20 cellular contexts compared by ENCODE assay signal in the genomic region with DNA sequence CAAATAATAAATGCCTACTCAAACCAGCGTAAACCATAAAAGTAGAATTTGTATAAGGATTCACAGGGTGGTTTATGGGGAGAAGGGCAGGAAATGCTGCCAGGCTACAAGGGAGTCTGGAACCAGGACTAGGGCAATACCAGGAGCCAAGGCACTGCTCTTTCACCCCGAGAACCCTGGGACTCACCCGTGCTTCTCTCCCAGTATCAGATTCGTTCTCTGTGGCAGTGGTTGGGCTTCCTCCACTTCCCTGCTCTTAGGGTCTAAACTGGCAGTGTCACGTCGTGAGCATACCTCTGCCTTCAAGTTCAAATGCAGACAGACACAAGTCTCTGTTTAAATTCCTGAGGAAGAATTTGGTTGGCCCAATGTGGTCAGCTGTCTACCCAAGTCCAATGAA. TPM values are rescaled to one million over a fixed set of nuclear protein-coding genes. Genes with fewer than 3 reads are reported as not detected.
A peak's percentile ranks its signal among the peaks of the same experiment; 100 is the strongest.
DNase-seq lines count a peak whose midpoint lies in the region; ATAC-seq, FAIRE-seq and TF ChIP-seq lines count a peak whose summit lies in the region.
"Had no signal": no experiment of that assay in that cellular context is flagged by ENCODE, and none has a peak within 500 bp of the region (broad histone marks: within the 10 kb centered on the region; RNA-seq: fewer than 3 reads in every experiment).

No MANE protein-coding gene starts in this region.

- no peak for FAIRE-seq in H1 (lab: Jason Lieb, UNC)
- FAIRE-seq: G401.6, HepG2 had no signal

- no peak overlapping the region for H2AK5ac ChIP-seq in H1 (ENCODE audit: low read depth, low read length)

- 86% methylated on average over 6 of the region's 6 CpGs; no CpG with 5 or more reads in 1 of the 2 experiments for WGBS in H1 (ENCODE audit: extremely low coverage in 1 of 2, insufficient coverage in 1 of 2, insufficient read length in 1 of 2, insufficient replicate concordance in 2 of 2, low coverage in 1 of 2, low lambda C conversion rate in 2 of 2, missing lambda C conversion rate in 1 of 2), 2 experiments
- 50 to 83% methylated on average over 6 of the region's 6 CpGs for WGBS in sigmoid colon, 2 donors

- H3K4me1 ChIP-seq in Peyer's patch = peaks cover 0 to 41% (median 4%) of the 10 kb centered on the region in 4 donors
- H3K4me1 ChIP-seq in H1 (replicated peaks in 1 of 4; ENCODE audit: control insufficient read depth in 3 of 4, insufficient read depth in 4 of 4, low read length in 3 of 4) = peaks cover 2 to 9% (median 6%) of the 10 kb centered on the region in 4 experiments; a peak in 3 of 7 replicates
- H3K4me1 ChIP-seq in sigmoid colon = peaks cover 0 to 68% (median 57%) of the 10 kb centered on the region in 4 donors
- peaks cover 35% of the 10 kb centered on the region for H3K4me1 ChIP-seq in SJCRH30

- intact Hi-C loops in activated CD4-positive, alpha-beta T cell treated with anti-CD3 and anti-CD28 coated beads for 36 hours (cut with DNase I, micrococcal nuclease) = no loop called here
- intact Hi-C loops in sigmoid colon (cut with DNase I) = no loop called here

- no peaks in the 10 kb centered on the region for H3K9me3 Mint-ChIP-seq in activated CD4-positive, alpha-beta T cell treated with anti-CD3 and anti-CD28 coated beads for 36 hours (ENCODE audit: low read depth)

- H3K9me3 ChIP-seq in Peyer's patch (no peaks in the 10 kb centered on the region), H1 (ENCODE audit: insufficient read depth in 2 of 2, low read depth in 1 of 2, low read length in 1 of 2) (no peaks in the 10 kb centered on the region), sigmoid colon (no peaks in the 10 kb centered on the region), SJCRH30 (replicated peaks) (no peaks in the 10 kb centered on the region)

- H3K14ac ChIP-seq in H1 (ENCODE audit: insufficient read length) = no peak overlapping the region

- no peak overlapping the region for H4K8ac ChIP-seq in H1 (ENCODE audit: extremely low read depth, insufficient read depth, low read length)

- H2BK5ac ChIP-seq in H1 (ENCODE audit: low read depth, low read length) = no peak overlapping the region

- H3K27me3 ChIP-seq in Peyer's patch (no peaks in the 10 kb centered on the region), H1 (replicated peaks in 1 of 4; ENCODE audit: control insufficient read depth in 3 of 4, extremely low read depth in 1 of 4, insufficient read depth in 3 of 4, low read length in 3 of 4) (no peaks in the 10 kb centered on the region), sigmoid colon (no peaks in the 10 kb centered on the region), SJCRH30 (no peaks in the 10 kb centered on the region)

- peaks cover 0 to 3% of the 10 kb centered on the region in 2 experiments for H4K20me1 ChIP-seq in H1 (replicated peaks in 1 of 2; ENCODE audit: control insufficient read depth in 1 of 2, insufficient read depth in 2 of 2, low read length in 2 of 2)

- H3K79me2 ChIP-seq in H1 (ENCODE audit: control insufficient read depth in 1 of 2, insufficient read depth in 2 of 2, low read length in 2 of 2) = peaks cover 0 to 33% of the 10 kb centered on the region in 2 experiments; a peak in 2 of 4 replicates

- no peak overlapping the region for H4K91ac ChIP-seq in H1 (replicated peaks; ENCODE audit: insufficient read length, low read length)

- no peak overlapping the region for H2AFZ ChIP-seq in H1 (ENCODE audit: low read length)

- TF ChIP-seq POLR2A in Peyer's patch (IDR thresholded peaks at IDR 0.05) (no peak), H1 (IDR thresholded peaks at IDR 0.05; ENCODE audit: control extremely low read depth in 1 of 2, low read depth in 2 of 2, low read length in 2 of 2) (no peak), sigmoid colon (IDR thresholded peaks at IDR 0.05) (no peak)

- no peak overlapping the region for H3K4ac ChIP-seq in H1 (replicated peaks; ENCODE audit: insufficient read length, low read depth, low read length)

- DNase-seq in activated CD4-positive, alpha-beta T cell treated with anti-CD3 and anti-CD28 coated beads for 36 hours = no peak
- no peak for DNase-seq in activated CD4-positive, alpha-beta T cell treated with anti-CD3 and anti-CD28 coated beads, Interleukin-2, amount 50 U/mL, for 48 hours
- DNase-seq in Peyer's patch = peak in 1 of 3 donors; percentile 56
- no peak for DNase-seq in H1 (ENCODE audit: low read depth in 1 of 2, low spot score in 2 of 2)
- no peak for DNase-seq in sigmoid colon
- DNase-seq in SJCRH30 = no peak
- DNase-seq in COLO829 (ENCODE audit: low spot score) = no peak
- no peak for DNase-seq in GDM1 (lab: John Stamatoyannopoulos, UW)
- DNase-seq: AML-193; MV-4-11; NCI-H1694 treated with DMSO at 0.1 percent for 48 hours; NCI-H748 treated with DMSO at 0.1 percent for 48 hours; NK-92 treated with Interleukin-12 subunit alpha and Interleukin-12 subunit beta, amount 100 ng/mL, for 24 hours; RPMI8226; SHP77 treated with DMSO at 0.1 percent for 48 hours had no signal

- peaks cover 16% of the 10 kb centered on the region for H3K36me3 Mint-ChIP-seq in activated CD4-positive, alpha-beta T cell treated with anti-CD3 and anti-CD28 coated beads for 36 hours (ENCODE audit: low read depth)

- H3K9ac ChIP-seq in H1 (replicated peaks in 1 of 4; ENCODE audit: extremely low read depth in 1 of 4, low read depth in 3 of 4, low read length in 3 of 4) = no peak overlapping the region
- H3K9ac ChIP-seq: KMS-11 had no signal

- TF ChIP-seq RAD21 in H1 (IDR thresholded peaks at IDR 0.05 in 1 of 2, conservative IDR thresholded peaks at IDR 0.05 in 1 of 2; ENCODE audit: low read depth in 2 of 2, low read length in 2 of 2) = no peak

- H3K56ac ChIP-seq in H1 (replicated peaks; ENCODE audit: insufficient read length, low read depth, low read length) = no peak overlapping the region

- no peak overlapping the region for H3K4me2 ChIP-seq in H1 (ENCODE audit: insufficient read depth in 1 of 2, low read depth in 2 of 2, low read length in 2 of 2)
- H3K4me2 ChIP-seq: KMS-11 had no signal

- no peak overlapping the region for H3K23ac ChIP-seq in H1 (ENCODE audit: insufficient read length)

- TF ChIP-seq EP300 in H1 (IDR thresholded peaks at IDR 0.05; ENCODE audit: borderline replicate concordance in 1 of 2, low read depth in 2 of 2, low read length in 2 of 2) (no peak), sigmoid colon (IDR thresholded peaks at IDR 0.05) (no peak)

- H3K4me3 Mint-ChIP-seq in activated CD4-positive, alpha-beta T cell treated with anti-CD3 and anti-CD28 coated beads for 36 hours = no peak overlapping the region

- 0 out of 2 replicates have a peak overlapping the region, but pooled peaks have one; percentile 61 for H2BK15ac ChIP-seq in H1 (ENCODE audit: low read length)

- H3K4me3 ChIP-seq in Peyer's patch (peak overlapping the region in 1 of 4 donors; percentile 8), H1 (ENCODE audit: extremely low read depth in 1 of 4, insufficient read depth in 2 of 4, low read depth in 3 of 4, low read length in 4 of 4) (no peak overlapping the region), sigmoid colon (no peak overlapping the region), SJCRH30 (no peak overlapping the region)

- H3K27ac Mint-ChIP-seq in activated CD4-positive, alpha-beta T cell treated with anti-CD3 and anti-CD28 coated beads for 36 hours = peak overlapping the region; percentile 29

- H3K79me1 ChIP-seq in H1 (ENCODE audit: low read depth, low read length) = no peaks in the 10 kb centered on the region

- H2BK12ac ChIP-seq in H1 (ENCODE audit: low read depth, low read length) = no peak overlapping the region

- H2BK20ac ChIP-seq in H1 (ENCODE audit: low read length) = no peak overlapping the region

- no peak overlapping the region for H3K18ac ChIP-seq in H1 (ENCODE audit: extremely low read depth, low read length)

- H3K27ac ChIP-seq in Peyer's patch = peak overlapping the region in 3 of 4 donors; percentile 30 to 86 (median 59)
- H3K27ac ChIP-seq in H1 (ENCODE audit: low read depth, low read length) = no peak overlapping the region
- H3K27ac ChIP-seq in sigmoid colon = peak overlapping the region in 3 of 4 donors; percentile 13 to 27 (median 25)
- H3K27ac ChIP-seq in SJCRH30 = no peak overlapping the region
- H3K27ac ChIP-seq: 22Rv1, C4-2B, KMS-11 had no signal

- H3K36me3 ChIP-seq in Peyer's patch (no peaks in the 10 kb centered on the region), H1 (ENCODE audit: control insufficient read depth in 2 of 4, insufficient read depth in 4 of 4, low read length in 3 of 4) (no peaks in the 10 kb centered on the region), sigmoid colon (no peaks in the 10 kb centered on the region), SJCRH30 (no peaks in the 10 kb centered on the region)

- POLR2A ChIA-PET in activated CD4-positive, alpha-beta T cell treated with anti-CD3 and anti-CD28 coated beads for 36 hours (lab: Charles Lee) = no interaction called here
- POLR2A ChIA-PET in H1 (lab: Charles Lee; ENCODE audit: partially characterized antibody) = no interaction called here

- no peaks in the 10 kb centered on the region for H3K27me3 Mint-ChIP-seq in activated CD4-positive, alpha-beta T cell treated with anti-CD3 and anti-CD28 coated beads for 36 hours

- ATAC-seq in activated CD4-positive, alpha-beta T cell treated with anti-CD3 and anti-CD28 coated beads for 36 hours = no peak
- ATAC-seq: HepG2 had no signal

- TF ChIP-seq CTCF in Peyer's patch (IDR thresholded peaks at IDR 0.05) (no peak), H1 (IDR thresholded peaks at IDR 0.05; ENCODE audit: control extremely low read depth in 1 of 3, insufficient read depth in 1 of 3, low read depth in 1 of 3, low read length in 3 of 3) (no peak), sigmoid colon (IDR thresholded peaks at IDR 0.05) (no peak)

- H3K23me2 ChIP-seq in H1 (ENCODE audit: low read depth, low read length) = no peaks in the 10 kb centered on the region

- CTCF ChIA-PET in activated CD4-positive, alpha-beta T cell treated with anti-CD3 and anti-CD28 coated beads for 36 hours (lab: Charles Lee) = no interaction called here
- CTCF ChIA-PET in H1 (lab: Charles Lee; ENCODE audit: partially characterized antibody) = no interaction called here

- H3K4me1 Mint-ChIP-seq in activated CD4-positive, alpha-beta T cell treated with anti-CD3 and anti-CD28 coated beads for 36 hours = peaks cover 83% of the 10 kb centered on the region

- H2BK120ac ChIP-seq in H1 (replicated peaks; ENCODE audit: low read depth, low read length) = no peak overlapping the region

- H4K5ac ChIP-seq in H1 (ENCODE audit: insufficient read length, low read depth, low read length) = no peak overlapping the region

RNA-seq across cellular contexts. Expression of gene PRKCA, which starts 49.3 kb away (rescaled TPM):
- total RNA-seq in activated CD4-positive, alpha-beta T cell treated with anti-CD3 and anti-CD28 coated beads for 36 hours = 10 to 100 TPM; 73.3 to 77.0 TPM
- total RNA-seq in Peyer's patch (10 to 100 TPM; 32.2 to 47.0 (median 43.5) TPM), sigmoid colon (10 to 100 TPM; 42.6 to 58.4 (median 52.0) TPM)
- total RNA-seq in H1 (2021; fragmentation: NEBNext Ultra II Directional; extraction: Animal tissue kit (Norgen Biotek cat#: 25700)) = 14.8 and 17.8 TPM in 2 replicates
- polyA plus RNA-seq in H1 (2011; rRNA removed) (5.8 TPM in 2 replicates), sigmoid colon (1 to 10 TPM; 6.6 to 9.7 (median 7.9) TPM)
- 8.0 TPM for polyA plus RNA-seq in H1 (2011; cell fraction: cytosol; rRNA removed)
- 13.3 TPM for polyA plus RNA-seq in H1 (2011; cell fraction: nucleus; rRNA removed)
- 6.2 to 10.7 TPM (median 8.5 TPM) in 4 replicates for polyA plus RNA-seq in H1 (2012, experiment 1 of 2)
- polyA plus RNA-seq in H1 (2012, experiment 2 of 2) = 1.4 TPM
- polyA plus RNA-seq in H1 (2013, experiment 1 of 2) = 5.2 TPM
- polyA plus RNA-seq in H1 (2013, experiment 2 of 2) = 4.5 TPM
- 14.1 and 20.3 TPM in 2 replicates for polyA minus RNA-seq in H1 (2011; rRNA and poly(A)+ RNA removed)
- polyA minus RNA-seq in H1 (2011; cell fraction: cytosol; rRNA and poly(A)+ RNA removed) = 9.9 TPM
- 32.8 TPM for polyA minus RNA-seq in H1 (2011; cell fraction: nucleus; rRNA and poly(A)+ RNA removed)
- 24.7 and 25.6 TPM in 2 replicates for total RNA-seq in SJCRH30 (2014; rRNA removed; shearing (Covaris generic))

Comparison
In these comparisons a context has a peak if more than half of its experiments do, and no peak if none do; other contexts are left out.
1. H3K27ac ChIP-seq: peak in Peyer's patch (3 of 4) and sigmoid colon (3 of 4); none in H1 (single experiment) and SJCRH30 (single experiment).